In the genomic region with DNA sequence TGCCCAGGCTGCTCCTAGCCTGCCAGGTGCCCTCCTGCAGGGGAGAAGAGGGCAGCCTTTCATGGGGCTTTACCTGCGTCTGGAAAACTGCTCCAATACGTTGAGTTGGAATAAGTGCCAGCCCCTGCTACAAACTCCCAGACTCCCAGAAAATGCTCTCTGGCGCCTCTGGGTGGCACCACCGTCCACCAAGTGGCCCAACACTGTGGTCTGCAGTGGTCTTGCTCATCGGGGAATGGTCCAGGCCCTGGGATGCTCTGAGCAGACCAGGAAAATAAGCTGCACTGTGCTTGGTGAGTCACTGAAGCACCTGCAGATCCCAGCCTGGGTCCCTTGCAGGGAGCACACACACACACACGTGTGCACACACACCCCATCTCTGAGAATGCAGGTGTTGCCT, we compare ENCODE assay signal across 8 cellular contexts. TPM values are rescaled to one million over a fixed set of nuclear protein-coding genes. Genes with fewer than 3 reads are reported as not detected.
DNase-seq lines count a peak whose midpoint lies in the region; ATAC-seq and TF ChIP-seq lines count a peak whose summit lies in the region.

No MANE protein-coding gene starts in this region.

- H3K9me3 ChIP-seq in DND-41 (ENCODE audit: insufficient read depth, low read length, severe bottlenecking) (no peaks in the 10 kb centered on the region), sigmoid colon (no peaks in the 10 kb centered on the region)

- TF ChIP-seq EP300 in sigmoid colon (IDR thresholded peaks at IDR 0.05), result no peak

- H3K27ac ChIP-seq in DND-41 (ENCODE audit: low read length), result no peak overlapping the region
- H3K27ac ChIP-seq in sigmoid colon, result no peak overlapping the region

- H3K4me1 ChIP-seq in DND-41 (ENCODE audit: insufficient read depth, low read length), result peaks cover 6% of the 10 kb centered on the region
- peaks cover 0 to 51% (median 35%) of the 10 kb centered on the region in 4 donors for H3K4me1 ChIP-seq in sigmoid colon

- TF ChIP-seq CTCF in DND-41 (IDR thresholded peaks at IDR 0.05; ENCODE audit: borderline replicate concordance, extremely low read depth, low read length, poor library complexity, severe bottlenecking), result peak; percentile 51
- peak; percentile 63 for TF ChIP-seq CTCF in WI38 (IDR thresholded peaks at IDR 0.05; ENCODE audit: low read depth, low read length)
- peak in 2 of 4 experiments; percentile 18 to 27 for TF ChIP-seq CTCF in sigmoid colon (IDR thresholded peaks at IDR 0.05)

- WGBS in sigmoid colon, 2 donors, result 58 to 65% methylated on average over 6 of the region's 6 CpGs

- H3K9ac ChIP-seq in DND-41 (ENCODE audit: low read depth, low read length), result no peak overlapping the region

- H3K4me3 ChIP-seq in DND-41 (ENCODE audit: low read depth in 1 of 2, low read length in 2 of 2), result no peak overlapping the region
- H3K4me3 ChIP-seq in WI38 (ENCODE audit: low read depth, low read length), result no peak overlapping the region
- no peak overlapping the region for H3K4me3 ChIP-seq in sigmoid colon

- no peaks in the 10 kb centered on the region for H4K20me1 ChIP-seq in DND-41 (ENCODE audit: insufficient read depth, low read length)

- H3K36me3 ChIP-seq in DND-41 (ENCODE audit: insufficient read depth, low read length) (0 out of 2 replicates have a peak, but pooled peaks cover 3% of the 10 kb centered on the region), sigmoid colon (peaks cover 0 to 12% (median 4%) of the 10 kb centered on the region in 4 donors)

- TF ChIP-seq POLR2A in sigmoid colon (IDR thresholded peaks at IDR 0.05), result no peak

- ATAC-seq in DND-41 (ENCODE audit: insufficient read depth, low read depth) (0 out of 3 replicates have a peak, but pooled peaks have one; percentile 29), HG02571 (IDR thresholded peaks at IDR 0.05; ENCODE audit: unreplicated experiment) (no peak), GM21390 (IDR thresholded peaks at IDR 0.05; ENCODE audit: unreplicated experiment) (no peak), HG03520 (IDR thresholded peaks at IDR 0.05; ENCODE audit: unreplicated experiment) (no peak)

- intact Hi-C loops in sigmoid colon (cut with DNase I), result no loop called here

- H3K4me2 ChIP-seq in DND-41 (ENCODE audit: insufficient read depth, low read length), result no peak overlapping the region

- no peak overlapping the region for H2AFZ ChIP-seq in DND-41 (ENCODE audit: low read depth, low read length)

- DNase-seq in DND-41, result no peak
- DNase-seq in Kasumi-1 (lab: John Stamatoyannopoulos, UW), result peak; percentile 5 to 19
- peak; percentile 40 for DNase-seq in iris pigment epithelial cell (ENCODE audit: low read depth)
- no peak for DNase-seq in sigmoid colon

- H3K79me2 ChIP-seq in DND-41 (ENCODE audit: insufficient read depth, low read length), result no peaks in the 10 kb centered on the region

- H3K27me3 ChIP-seq in DND-41 (ENCODE audit: insufficient read depth, low read length, poor library complexity) (no peaks in the 10 kb centered on the region), sigmoid colon (no peaks in the 10 kb centered on the region)

RNA-seq across cellular contexts. Expression of gene CDIP1, which starts 20.8 kb away (rescaled TPM):
- total RNA-seq in sigmoid colon, result 10 to 100 TPM; 12.8 to 22.4 (median 18.6) TPM
- polyA plus RNA-seq in sigmoid colon, result 10 to 100 TPM; 10.8 to 16.2 (median 16.1) TPM

RNA-seq across cellular contexts. Expression of gene C16orf96, which starts 38.3 kb away (rescaled TPM):
- under 1 TPM in 2 of 4 donors, not detected in 2; under 0.01 to 0.16 TPM for total RNA-seq in sigmoid colon
- polyA plus RNA-seq in sigmoid colon, result under 1 TPM in 1 of 3 donors, not detected in 2; 0.09 TPM

RNA-seq across cellular contexts. Expression of gene HMOX2, which starts 41.6 kb away (rescaled TPM):
- 10 to 100 TPM; 29.9 to 37.1 (median 32.0) TPM for total RNA-seq in sigmoid colon
- 10 to 100 TPM; 57.7 to 77.2 (median 62.1) TPM for polyA plus RNA-seq in sigmoid colon

RNA-seq across cellular contexts. Expression of gene NMRAL1, which starts 43.4 kb away (rescaled TPM):
- total RNA-seq in sigmoid colon, result 10 to 100 TPM; 24.8 to 62.3 (median 47.0) TPM
- 10 to 100 TPM; 29.4 to 52.7 (median 46.8) TPM for polyA plus RNA-seq in sigmoid colon

Comparison
In these comparisons a context has a peak if more than half of its experiments do, and no peak if none do; other contexts are left out.
1. DNase-seq: peak in Kasumi-1 (2 of 2) and iris pigment epithelial cell (single experiment); none in DND-41 (single experiment) and sigmoid colon (single experiment).